ENCODE assay signal across 13 cellular contexts in the genomic region with DNA sequence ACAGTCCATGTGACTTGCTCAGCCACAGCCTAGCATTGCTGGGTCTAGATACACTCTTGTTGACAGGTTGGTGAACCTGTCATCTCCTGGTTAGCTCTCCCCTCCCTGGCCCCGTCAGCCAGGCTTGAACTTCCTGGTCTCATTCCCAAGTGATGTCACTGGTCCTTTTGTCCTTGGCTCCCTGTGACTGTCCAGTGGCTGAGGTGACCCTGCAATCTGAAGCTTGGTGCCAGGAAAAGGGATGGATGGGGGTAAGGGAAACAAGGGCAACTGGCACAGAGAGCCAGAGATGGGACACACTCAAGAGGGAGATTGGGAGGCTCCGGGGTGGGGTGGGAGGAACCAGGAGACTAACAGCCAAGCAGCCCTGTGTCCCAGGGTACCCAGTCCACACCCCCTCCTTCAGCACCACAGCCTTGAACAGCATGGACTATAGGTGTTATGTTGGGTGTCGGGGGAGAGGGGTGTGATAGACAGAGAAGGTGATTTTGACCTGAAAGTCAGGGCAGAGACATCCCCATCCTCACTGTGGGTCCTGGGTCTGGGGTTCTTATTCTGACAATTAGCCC.
"Had no signal": no experiment of that assay in that cellular context is flagged by ENCODE, and none has a peak within 500 bp of the region (broad histone marks: within the 10 kb centered on the region; RNA-seq: fewer than 3 reads in every experiment).

No MANE protein-coding gene starts in this region.

- ATAC-seq: esophagus mucosa; left ventricle myocardium superior; natural killer cell; stimulated activated naive B cell treated with anti-CD40 and anti-IgM and Interleukin-4, amounts not matched to agents 10 μg/mL and 1 μg/mL and 100 μg/mL, for 72 hours had no signal

- H3K4me1 Mint-ChIP-seq: activated B cell treated with CpG ODN at 0.5 μM for 24 hours; activated CD4-positive, alpha-beta T cell treated with anti-CD3 and anti-CD28 coated beads, Interleukin-2, amount 10 ng/mL, durations not matched to agents 7 days and 5 days; natural killer cell had no signal

- DNase-seq: activated B cell treated with CpG ODN at 0.5 μM for 24 hours; activated CD4-positive, alpha-beta T cell treated with anti-CD3 and anti-CD28 coated beads, Interleukin-2, amount 10 ng/mL, durations not matched to agents 7 days and 5 days; activated T-cell treated with anti-CD3 and anti-CD28 coated beads, Interleukin-2, amount 50 U/mL, for 48 hours; left ventricle myocardium superior; natural killer cell; stimulated activated CD4-positive, alpha-beta T cell treated with anti-CD3 and anti-CD28 coated beads, Interleukin-15, amount 100 ng/mL, for 24 hours; stimulated activated CD4-positive, alpha-beta T cell treated with anti-CD3 and anti-CD28 coated beads, Interleukin-4, amount 100 ng/mL, for 1 hour; stimulated activated naive B cell treated with anti-CD40 and anti-IgM and Interleukin-4, amounts not matched to agents 10 μg/mL and 1 μg/mL and 100 μg/mL, for 72 hours; substantia nigra; T-helper 2 cell; trophoblast cell had no signal

- H3K9me3 Mint-ChIP-seq: activated B cell treated with CpG ODN at 0.5 μM for 24 hours; activated CD4-positive, alpha-beta T cell treated with anti-CD3 and anti-CD28 coated beads, Interleukin-2, amount 10 ng/mL, durations not matched to agents 7 days and 5 days; memory B cell; natural killer cell; stimulated activated naive B cell treated with anti-CD40 and anti-IgM and Interleukin-4, amounts not matched to agents 10 μg/mL and 1 μg/mL and 100 μg/mL, for 72 hours had no signal

- H3K36me3 Mint-ChIP-seq: memory B cell; natural killer cell; stimulated activated naive B cell treated with anti-CD40 and anti-IgM and Interleukin-4, amounts not matched to agents 10 μg/mL and 1 μg/mL and 100 μg/mL, for 72 hours had no signal

- H3K27ac Mint-ChIP-seq: activated B cell treated with CpG ODN at 0.5 μM for 24 hours; activated CD4-positive, alpha-beta T cell treated with anti-CD3 and anti-CD28 coated beads, Interleukin-2, amount 10 ng/mL, durations not matched to agents 7 days and 5 days; memory B cell; natural killer cell; stimulated activated naive B cell treated with anti-CD40 and anti-IgM and Interleukin-4, amounts not matched to agents 10 μg/mL and 1 μg/mL and 100 μg/mL, for 72 hours had no signal

- H3K4me3 Mint-ChIP-seq: activated B cell treated with CpG ODN at 0.5 μM for 24 hours; activated CD4-positive, alpha-beta T cell treated with anti-CD3 and anti-CD28 coated beads, Interleukin-2, amount 10 ng/mL, durations not matched to agents 7 days and 5 days; memory B cell; natural killer cell; stimulated activated naive B cell treated with anti-CD40 and anti-IgM and Interleukin-4, amounts not matched to agents 10 μg/mL and 1 μg/mL and 100 μg/mL, for 72 hours had no signal

- H3K27me3 Mint-ChIP-seq: activated CD4-positive, alpha-beta T cell treated with anti-CD3 and anti-CD28 coated beads, Interleukin-2, amount 10 ng/mL, durations not matched to agents 7 days and 5 days had no signal
